ENCODE assay signal across 1 cellular context in the genomic region with DNA sequence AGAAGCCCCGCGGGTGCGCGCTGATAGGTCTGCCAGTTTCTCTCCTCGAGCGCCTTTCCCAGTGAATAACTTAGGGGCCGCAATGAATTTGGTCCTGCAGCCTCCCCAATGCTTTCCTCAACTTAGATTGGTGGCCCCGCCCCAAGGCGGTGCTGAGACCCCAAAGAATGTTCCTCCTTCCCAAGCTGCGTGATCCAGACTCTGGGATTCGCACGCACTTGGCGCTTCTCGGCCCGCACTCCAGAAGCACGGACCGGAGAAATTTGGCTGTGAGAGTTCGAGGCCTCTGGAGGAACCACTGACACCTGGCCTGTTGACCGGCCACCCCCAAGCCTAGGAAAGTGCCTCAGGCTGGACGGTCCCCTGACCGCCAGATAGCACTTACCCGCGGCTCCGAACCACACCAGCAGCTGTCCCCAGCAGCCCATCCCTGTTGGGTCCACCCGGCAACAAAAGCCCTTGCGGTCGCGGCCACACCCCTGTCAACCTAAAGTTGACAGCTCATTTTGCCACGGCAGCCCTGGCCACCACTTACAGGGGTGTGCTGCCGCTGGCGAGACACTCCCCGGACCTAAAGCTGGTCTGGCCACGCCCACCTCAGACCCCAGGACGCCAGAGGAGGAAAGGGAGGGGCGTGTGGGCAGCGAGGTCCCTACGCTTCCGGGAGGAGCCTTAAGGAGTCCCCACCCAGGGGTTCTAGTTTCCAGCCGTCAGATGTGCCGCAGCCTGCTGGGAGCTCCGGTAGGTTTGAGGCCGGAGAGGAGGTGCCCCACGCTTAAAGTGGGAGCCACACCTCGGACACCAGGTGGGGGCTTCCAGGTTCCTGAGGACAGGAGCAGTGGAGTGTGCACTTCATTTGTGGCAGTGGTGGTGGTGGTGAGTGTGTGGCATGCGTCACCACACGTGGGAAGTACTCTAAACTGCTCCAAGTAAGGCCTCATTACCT.
A peak's percentile ranks its signal among the peaks of the same experiment; 100 is the strongest.
TF ChIP-seq lines count a peak whose summit lies in the region.

A gene (minus strand): TSS at position 546 of the 946 bp plus-strand sequence. CDS start 118 bp downstream, at position 428.

TF ChIP-seq in HEK293, 187 proteins besides CTCF, POLR2A, EP300 and RAD21 (continued from another document and continues in another):
- TF ChIP-seq, protein P1, sequence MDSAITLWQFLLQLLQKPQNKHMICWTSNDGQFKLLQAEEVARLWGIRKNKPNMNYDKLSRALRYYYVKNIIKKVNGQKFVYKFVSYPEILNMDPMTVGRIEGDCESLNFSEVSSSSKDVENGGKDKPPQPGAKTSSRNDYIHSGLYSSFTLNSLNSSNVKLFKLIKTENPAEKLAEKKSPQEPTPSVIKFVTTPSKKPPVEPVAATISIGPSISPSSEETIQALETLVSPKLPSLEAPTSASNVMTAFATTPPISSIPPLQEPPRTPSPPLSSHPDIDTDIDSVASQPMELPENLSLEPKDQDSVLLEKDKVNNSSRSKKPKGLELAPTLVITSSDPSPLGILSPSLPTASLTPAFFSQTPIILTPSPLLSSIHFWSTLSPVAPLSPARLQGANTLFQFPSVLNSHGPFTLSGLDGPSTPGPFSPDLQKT (IDR thresholded peaks at IDR 0.05; ENCODE audit: borderline replicate concordance, low read depth, low read length): no peak
- TF ChIP-seq ZNF514 (tag by site-specific recombination; IDR thresholded peaks at IDR 0.05) (no peak), ZNF610 (tag by site-specific recombination; IDR thresholded peaks at IDR 0.05; ENCODE audit: borderline replicate concordance) (no peak), GLIS2 (tag by site-specific recombination; IDR thresholded peaks at IDR 0.05) (peak; percentile 79), ZNF623 (tag by site-specific recombination; IDR thresholded peaks at IDR 0.05) (0 out of 2 replicates have a peak, but pooled peaks have one; percentile 8), ZIC2 (tag by site-specific recombination; IDR thresholded peaks at IDR 0.05) (peak; percentile 75), MYNN (tag by site-specific recombination; IDR thresholded peaks at IDR 0.05; ENCODE audit: borderline replicate concordance) (no peak), ZNF335 (tag by site-specific recombination; conservative IDR thresholded peaks at IDR 0.05) (peak; percentile 88), GLIS1 (tag by site-specific recombination; IDR thresholded peaks at IDR 0.05) (peak; percentile 71), TCF7L2 (IDR thresholded peaks at IDR 0.05; ENCODE audit: borderline replicate concordance, low read depth, low read length) (no peak), SP3 (tag by site-specific recombination; IDR thresholded peaks at IDR 0.05) (peak; percentile 69), KLF8 (tag by site-specific recombination; IDR thresholded peaks at IDR 0.05) (peak; percentile 41; the same call in 1 of the 2 replicates), ZFP3 (tag by site-specific recombination; IDR thresholded peaks at IDR 0.05; ENCODE audit: low read depth) (no peak), ZNF654 (tag by site-specific recombination; IDR thresholded peaks at IDR 0.05; ENCODE audit: low read depth) (no peak), ZNF24 (tag by site-specific recombination; IDR thresholded peaks at IDR 0.05) (no peak), WT1 (tag by site-specific recombination; IDR thresholded peaks at IDR 0.05) (peak; percentile 45; the same call in 1 of the 2 replicates), ZNF394 (tag by site-specific recombination; IDR thresholded peaks at IDR 0.05; ENCODE audit: borderline replicate concordance) (peak; percentile 21; the same call in 1 of the 2 replicates), ZNF311 (tag by site-specific recombination; IDR thresholded peaks at IDR 0.05; ENCODE audit: borderline replicate concordance) (no peak), ZNF214 (tag by site-specific recombination; IDR thresholded peaks at IDR 0.05; ENCODE audit: borderline replicate concordance) (no peak), SP2 (tag by site-specific recombination; IDR thresholded peaks at IDR 0.05) (peak; percentile 71), ZNF585B (tag by site-specific recombination; IDR thresholded peaks at IDR 0.05) (no peak), ZNF529 (tag by site-specific recombination; IDR thresholded peaks at IDR 0.05; ENCODE audit: insufficient replicate concordance) (no peak), ZNF747 (tag by site-specific recombination; IDR thresholded peaks at IDR 0.05) (no peak), KLF16 (tag by site-specific recombination; IDR thresholded peaks at IDR 0.05) (peak; percentile 64; the same call in 1 of the 2 replicates), ZFHX2 (tag by site-specific recombination; conservative IDR thresholded peaks at IDR 0.05) (peak; percentile 67; the same call in 1 of the 2 replicates)
- TF ChIP-seq, protein P2, sequence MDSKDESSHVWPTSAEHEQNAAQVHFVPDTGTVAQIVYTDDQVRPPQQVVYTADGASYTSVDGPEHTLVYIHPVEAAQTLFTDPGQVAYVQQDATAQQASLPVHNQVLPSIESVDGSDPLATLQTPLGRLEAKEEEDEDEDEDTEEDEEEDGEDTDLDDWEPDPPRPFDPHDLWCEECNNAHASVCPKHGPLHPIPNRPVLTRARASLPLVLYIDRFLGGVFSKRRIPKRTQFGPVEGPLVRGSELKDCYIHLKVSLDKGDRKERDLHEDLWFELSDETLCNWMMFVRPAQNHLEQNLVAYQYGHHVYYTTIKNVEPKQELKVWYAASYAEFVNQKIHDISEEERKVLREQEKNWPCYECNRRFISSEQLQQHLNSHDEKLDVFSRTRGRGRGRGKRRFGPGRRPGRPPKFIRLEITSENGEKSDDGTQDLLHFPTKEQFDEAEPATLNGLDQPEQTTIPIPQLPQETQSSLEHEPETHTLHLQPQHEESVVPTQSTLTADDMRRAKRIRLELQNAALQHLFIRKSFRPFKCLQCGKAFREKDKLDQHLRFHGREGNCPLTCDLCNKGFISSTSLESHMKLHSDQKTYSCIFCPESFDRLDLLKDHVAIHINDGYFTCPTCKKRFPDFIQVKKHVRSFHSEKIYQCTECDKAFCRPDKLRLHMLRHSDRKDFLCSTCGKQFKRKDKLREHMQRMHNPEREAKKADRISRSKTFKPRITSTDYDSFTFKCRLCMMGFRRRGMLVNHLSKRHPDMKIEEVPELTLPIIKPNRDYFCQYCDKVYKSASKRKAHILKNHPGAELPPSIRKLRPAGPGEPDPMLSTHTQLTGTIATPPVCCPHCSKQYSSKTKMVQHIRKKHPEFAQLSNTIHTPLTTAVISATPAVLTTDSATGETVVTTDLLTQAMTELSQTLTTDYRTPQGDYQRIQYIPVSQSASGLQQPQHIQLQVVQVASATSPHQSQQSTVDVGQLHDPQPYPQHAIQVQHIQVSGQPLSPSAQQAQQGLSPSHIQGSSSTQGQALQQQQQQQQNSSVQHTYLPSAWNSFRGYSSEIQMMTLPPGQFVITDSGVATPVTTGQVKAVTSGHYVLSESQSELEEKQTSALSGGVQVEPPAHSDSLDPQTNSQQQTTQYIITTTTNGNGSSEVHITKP (tag by site-specific recombination; IDR thresholded peaks at IDR 0.05): peak; percentile 71; the same call in 1 of the 2 replicates
- TF ChIP-seq, protein P3, sequence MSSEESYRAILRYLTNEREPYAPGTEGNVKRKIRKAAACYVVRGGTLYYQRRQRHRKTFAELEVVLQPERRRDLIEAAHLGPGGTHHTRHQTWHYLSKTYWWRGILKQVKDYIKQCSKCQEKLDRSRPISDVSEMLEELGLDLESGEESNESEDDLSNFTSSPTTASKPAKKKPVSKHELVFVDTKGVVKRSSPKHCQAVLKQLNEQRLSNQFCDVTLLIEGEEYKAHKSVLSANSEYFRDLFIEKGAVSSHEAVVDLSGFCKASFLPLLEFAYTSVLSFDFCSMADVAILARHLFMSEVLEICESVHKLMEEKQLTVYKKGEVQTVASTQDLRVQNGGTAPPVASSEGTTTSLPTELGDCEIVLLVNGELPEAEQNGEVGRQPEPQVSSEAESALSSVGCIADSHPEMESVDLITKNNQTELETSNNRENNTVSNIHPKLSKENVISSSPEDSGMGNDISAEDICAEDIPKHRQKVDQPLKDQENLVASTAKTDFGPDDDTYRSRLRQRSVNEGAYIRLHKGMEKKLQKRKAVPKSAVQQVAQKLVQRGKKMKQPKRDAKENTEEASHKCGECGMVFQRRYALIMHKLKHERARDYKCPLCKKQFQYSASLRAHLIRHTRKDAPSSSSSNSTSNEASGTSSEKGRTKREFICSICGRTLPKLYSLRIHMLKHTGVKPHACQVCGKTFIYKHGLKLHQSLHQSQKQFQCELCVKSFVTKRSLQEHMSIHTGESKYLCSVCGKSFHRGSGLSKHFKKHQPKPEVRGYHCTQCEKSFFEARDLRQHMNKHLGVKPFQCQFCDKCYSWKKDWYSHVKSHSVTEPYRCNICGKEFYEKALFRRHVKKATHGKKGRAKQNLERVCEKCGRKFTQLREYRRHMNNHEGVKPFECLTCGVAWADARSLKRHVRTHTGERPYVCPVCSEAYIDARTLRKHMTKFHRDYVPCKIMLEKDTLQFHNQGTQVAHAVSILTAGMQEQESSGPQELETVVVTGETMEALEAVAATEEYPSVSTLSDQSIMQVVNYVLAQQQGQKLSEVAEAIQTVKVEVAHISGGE (tag by site-specific recombination; conservative IDR thresholded peaks at IDR 0.05; ENCODE audit: low read depth): peak; percentile 62; the same call in 1 of the 2 replicates
- TF ChIP-seq, protein P4, sequence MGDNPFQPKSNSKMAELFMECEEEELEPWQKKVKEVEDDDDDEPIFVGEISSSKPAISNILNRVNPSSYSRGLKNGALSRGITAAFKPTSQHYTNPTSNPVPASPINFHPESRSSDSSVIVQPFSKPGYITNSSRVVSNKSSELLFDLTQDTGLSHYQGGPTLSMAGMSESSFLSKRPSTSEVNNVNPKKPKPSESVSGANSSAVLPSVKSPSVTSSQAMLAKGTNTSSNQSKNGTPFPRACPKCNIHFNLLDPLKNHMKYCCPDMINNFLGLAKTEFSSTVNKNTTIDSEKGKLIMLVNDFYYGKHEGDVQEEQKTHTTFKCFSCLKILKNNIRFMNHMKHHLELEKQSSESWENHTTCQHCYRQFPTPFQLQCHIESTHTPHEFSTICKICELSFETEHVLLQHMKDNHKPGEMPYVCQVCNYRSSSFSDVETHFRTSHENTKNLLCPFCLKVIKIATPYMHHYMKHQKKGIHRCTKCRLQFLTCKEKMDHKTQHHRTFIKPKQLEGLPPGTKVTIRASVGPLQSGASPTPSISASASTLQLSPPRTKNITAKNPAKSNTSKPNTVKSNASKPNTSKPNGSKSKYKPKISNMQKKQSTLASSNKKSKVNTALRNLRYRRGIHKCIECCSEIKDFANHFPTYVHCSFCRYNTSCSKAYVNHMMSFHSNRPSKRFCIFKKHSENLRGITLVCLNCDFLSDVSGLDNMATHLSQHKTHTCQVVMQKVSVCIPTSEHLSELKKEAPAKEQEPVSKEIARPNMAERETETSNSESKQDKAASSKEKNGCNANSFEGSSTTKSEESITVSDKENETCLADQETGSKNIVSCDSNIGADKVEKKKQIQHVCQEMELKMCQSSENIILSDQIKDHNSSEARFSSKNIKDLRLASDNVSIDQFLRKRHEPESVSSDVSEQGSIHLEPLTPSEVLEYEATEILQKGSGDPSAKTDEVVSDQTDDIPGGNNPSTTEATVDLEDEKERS (tag by site-specific recombination; IDR thresholded peaks at IDR 0.05): no peak
- TF ChIP-seq, protein P5, sequence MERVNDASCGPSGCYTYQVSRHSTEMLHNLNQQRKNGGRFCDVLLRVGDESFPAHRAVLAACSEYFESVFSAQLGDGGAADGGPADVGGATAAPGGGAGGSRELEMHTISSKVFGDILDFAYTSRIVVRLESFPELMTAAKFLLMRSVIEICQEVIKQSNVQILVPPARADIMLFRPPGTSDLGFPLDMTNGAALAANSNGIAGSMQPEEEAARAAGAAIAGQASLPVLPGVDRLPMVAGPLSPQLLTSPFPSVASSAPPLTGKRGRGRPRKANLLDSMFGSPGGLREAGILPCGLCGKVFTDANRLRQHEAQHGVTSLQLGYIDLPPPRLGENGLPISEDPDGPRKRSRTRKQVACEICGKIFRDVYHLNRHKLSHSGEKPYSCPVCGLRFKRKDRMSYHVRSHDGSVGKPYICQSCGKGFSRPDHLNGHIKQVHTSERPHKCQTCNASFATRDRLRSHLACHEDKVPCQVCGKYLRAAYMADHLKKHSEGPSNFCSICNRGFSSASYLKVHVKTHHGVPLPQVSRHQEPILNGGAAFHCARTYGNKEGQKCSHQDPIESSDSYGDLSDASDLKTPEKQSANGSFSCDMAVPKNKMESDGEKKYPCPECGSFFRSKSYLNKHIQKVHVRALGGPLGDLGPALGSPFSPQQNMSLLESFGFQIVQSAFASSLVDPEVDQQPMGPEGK (tag by site-specific recombination; IDR thresholded peaks at IDR 0.05): peak; percentile 72
- TF ChIP-seq, protein P6, sequence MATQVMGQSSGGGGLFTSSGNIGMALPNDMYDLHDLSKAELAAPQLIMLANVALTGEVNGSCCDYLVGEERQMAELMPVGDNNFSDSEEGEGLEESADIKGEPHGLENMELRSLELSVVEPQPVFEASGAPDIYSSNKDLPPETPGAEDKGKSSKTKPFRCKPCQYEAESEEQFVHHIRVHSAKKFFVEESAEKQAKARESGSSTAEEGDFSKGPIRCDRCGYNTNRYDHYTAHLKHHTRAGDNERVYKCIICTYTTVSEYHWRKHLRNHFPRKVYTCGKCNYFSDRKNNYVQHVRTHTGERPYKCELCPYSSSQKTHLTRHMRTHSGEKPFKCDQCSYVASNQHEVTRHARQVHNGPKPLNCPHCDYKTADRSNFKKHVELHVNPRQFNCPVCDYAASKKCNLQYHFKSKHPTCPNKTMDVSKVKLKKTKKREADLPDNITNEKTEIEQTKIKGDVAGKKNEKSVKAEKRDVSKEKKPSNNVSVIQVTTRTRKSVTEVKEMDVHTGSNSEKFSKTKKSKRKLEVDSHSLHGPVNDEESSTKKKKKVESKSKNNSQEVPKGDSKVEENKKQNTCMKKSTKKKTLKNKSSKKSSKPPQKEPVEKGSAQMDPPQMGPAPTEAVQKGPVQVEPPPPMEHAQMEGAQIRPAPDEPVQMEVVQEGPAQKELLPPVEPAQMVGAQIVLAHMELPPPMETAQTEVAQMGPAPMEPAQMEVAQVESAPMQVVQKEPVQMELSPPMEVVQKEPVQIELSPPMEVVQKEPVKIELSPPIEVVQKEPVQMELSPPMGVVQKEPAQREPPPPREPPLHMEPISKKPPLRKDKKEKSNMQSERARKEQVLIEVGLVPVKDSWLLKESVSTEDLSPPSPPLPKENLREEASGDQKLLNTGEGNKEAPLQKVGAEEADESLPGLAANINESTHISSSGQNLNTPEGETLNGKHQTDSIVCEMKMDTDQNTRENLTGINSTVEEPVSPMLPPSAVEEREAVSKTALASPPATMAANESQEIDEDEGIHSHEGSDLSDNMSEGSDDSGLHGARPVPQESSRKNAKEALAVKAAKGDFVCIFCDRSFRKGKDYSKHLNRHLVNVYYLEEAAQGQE (tag by site-specific recombination; IDR thresholded peaks at IDR 0.05): no peak
- TF ChIP-seq, protein P7, sequence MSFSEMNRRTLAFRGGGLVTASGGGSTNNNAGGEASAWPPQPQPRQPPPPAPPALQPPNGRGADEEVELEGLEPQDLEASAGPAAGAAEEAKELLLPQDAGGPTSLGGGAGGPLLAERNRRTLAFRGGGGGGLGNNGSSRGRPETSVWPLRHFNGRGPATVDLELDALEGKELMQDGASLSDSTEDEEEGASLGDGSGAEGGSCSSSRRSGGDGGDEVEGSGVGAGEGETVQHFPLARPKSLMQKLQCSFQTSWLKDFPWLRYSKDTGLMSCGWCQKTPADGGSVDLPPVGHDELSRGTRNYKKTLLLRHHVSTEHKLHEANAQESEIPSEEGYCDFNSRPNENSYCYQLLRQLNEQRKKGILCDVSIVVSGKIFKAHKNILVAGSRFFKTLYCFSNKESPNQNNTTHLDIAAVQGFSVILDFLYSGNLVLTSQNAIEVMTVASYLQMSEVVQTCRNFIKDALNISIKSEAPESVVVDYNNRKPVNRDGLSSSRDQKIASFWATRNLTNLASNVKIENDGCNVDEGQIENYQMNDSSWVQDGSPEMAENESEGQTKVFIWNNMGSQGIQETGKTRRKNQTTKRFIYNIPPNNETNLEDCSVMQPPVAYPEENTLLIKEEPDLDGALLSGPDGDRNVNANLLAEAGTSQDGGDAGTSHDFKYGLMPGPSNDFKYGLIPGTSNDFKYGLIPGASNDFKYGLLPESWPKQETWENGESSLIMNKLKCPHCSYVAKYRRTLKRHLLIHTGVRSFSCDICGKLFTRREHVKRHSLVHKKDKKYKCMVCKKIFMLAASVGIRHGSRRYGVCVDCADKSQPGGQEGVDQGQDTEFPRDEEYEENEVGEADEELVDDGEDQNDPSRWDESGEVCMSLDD (tag by site-specific recombination; IDR thresholded peaks at IDR 0.05): 0 out of 2 replicates have a peak, but pooled peaks have one; percentile 52
